ENCODE assay signal across 32 cellular contexts in genomic region chr3:166447513-166447912, GRCh38.
"Had no signal": no experiment of that assay in that cellular context is flagged by ENCODE, and none has a peak within 500 bp of the region (broad histone marks: within the 10 kb centered on the region; RNA-seq: fewer than 3 reads in every experiment).

No MANE protein-coding gene starts in this region.

- H3K27ac ChIP-seq: ascending aorta, cardiac muscle cell, WERI-Rb-1 had no signal

- ATAC-seq: activated CD4-positive, alpha-beta T cell treated with anti-CD3 and anti-CD28 coated beads for 36 hours; activated CD4-positive, CD25-positive, alpha-beta regulatory T cell treated with anti-CD3 and anti-CD28 coated beads, Interleukin-2, amount 50 U/mL, for 24 hours; activated CD8-positive, alpha-beta memory T cell treated with anti-CD3 and anti-CD28 coated beads, Interleukin-2, amount 10 ng/mL, durations not matched to agents 7 days and 5 days; activated CD8-positive, alpha-beta T cell treated with anti-CD3 and anti-CD28 coated beads, Interleukin-2, amount 10 ng/mL, durations not matched to agents 7 days and 5 days; activated naive CD8-positive, alpha-beta T cell treated with anti-CD3 and anti-CD28 coated beads, Interleukin-2, amount 50 U/mL, for 24 hours; WTC11 had no signal

- H3K4me1 ChIP-seq: ascending aorta had no signal

- H3K4me3 ChIP-seq: ascending aorta, cardiac muscle cell had no signal

- DNase-seq: activated CD4-positive, alpha-beta memory T cell treated with anti-CD3 and anti-CD28 coated beads, Interleukin-2, amount 10 ng/mL, durations not matched to agents 7 days and 5 days; activated CD4-positive, alpha-beta T cell treated with anti-CD3 and anti-CD28 coated beads for 1 hour; activated CD4-positive, alpha-beta T cell treated with anti-CD3 and anti-CD28 coated beads for 36 hours; activated CD4-positive, alpha-beta T cell treated with anti-CD3 and anti-CD28 coated beads for 48 hours; activated CD4-positive, alpha-beta T cell treated with anti-CD3 and anti-CD28 coated beads, Interleukin-2, amount 10 ng/mL, durations not matched to agents 7 days and 5 days; activated CD4-positive, alpha-beta T cell treated with anti-CD3 and anti-CD28 coated beads, Interleukin-2, amount 50 U/mL, for 48 hours; activated CD4-positive, CD25-positive, alpha-beta regulatory T cell; activated CD8-positive, alpha-beta memory T cell treated with anti-CD3 and anti-CD28 coated beads for 24 hours; activated CD8-positive, alpha-beta memory T cell treated with anti-CD3 and anti-CD28 coated beads, Interleukin-2, amount 10 ng/mL, durations not matched to agents 7 days and 5 days; activated CD8-positive, alpha-beta memory T cell treated with anti-CD3 and anti-CD28 coated beads, Interleukin-2, amount 50 U/mL, for 48 hours; activated CD8-positive, alpha-beta T cell treated with anti-CD3 and anti-CD28 coated beads, Interleukin-2, amount 10 ng/mL, durations not matched to agents 7 days and 5 days; activated effector memory CD4-positive, alpha-beta T cell treated with Interleukin-2 at 50 U/mL for 16 hours; activated gamma-delta T cell; activated naive CD4-positive, alpha-beta T cell treated with anti-CD3 and anti-CD28 coated beads, Interleukin-2, amount 10 ng/mL, durations not matched to agents 7 days and 5 days; activated naive CD4-positive, alpha-beta T cell treated with Interleukin-2 at 50 U/mL for 16 hours; activated naive CD8-positive, alpha-beta T cell treated with anti-CD3 and anti-CD28 coated beads, Interleukin-2, amount 10 ng/mL, durations not matched to agents 7 days and 5 days; activated naive CD8-positive, alpha-beta T cell treated with anti-CD3 and anti-CD28 coated beads, Interleukin-2, amount 50 U/mL, for 24 hours; activated T-cell treated with anti-CD3 and anti-CD28 coated beads, Interleukin-2, amount 50 U/mL, for 24 hours; activated T-cell treated with anti-CD3 and anti-CD28 coated beads, Interleukin-2, amount 50 U/mL, for 48 hours; amygdala; anterior cingulate cortex; caudate nucleus; cerebellar nuclear complex; T-helper 1 cell; T-helper 2 cell; T-helper 9 cell; WERI-Rb-1 had no signal

- H3K36me3 ChIP-seq: ascending aorta, cardiac muscle cell, WERI-Rb-1 had no signal

- H3K27me3 ChIP-seq: ascending aorta, cardiac muscle cell had no signal

- H3K9me3 ChIP-seq: ascending aorta had no signal

- FAIRE-seq: bronchial epithelial cell had no signal
